11 cellular contexts compared by ENCODE assay signal in the genomic region with DNA sequence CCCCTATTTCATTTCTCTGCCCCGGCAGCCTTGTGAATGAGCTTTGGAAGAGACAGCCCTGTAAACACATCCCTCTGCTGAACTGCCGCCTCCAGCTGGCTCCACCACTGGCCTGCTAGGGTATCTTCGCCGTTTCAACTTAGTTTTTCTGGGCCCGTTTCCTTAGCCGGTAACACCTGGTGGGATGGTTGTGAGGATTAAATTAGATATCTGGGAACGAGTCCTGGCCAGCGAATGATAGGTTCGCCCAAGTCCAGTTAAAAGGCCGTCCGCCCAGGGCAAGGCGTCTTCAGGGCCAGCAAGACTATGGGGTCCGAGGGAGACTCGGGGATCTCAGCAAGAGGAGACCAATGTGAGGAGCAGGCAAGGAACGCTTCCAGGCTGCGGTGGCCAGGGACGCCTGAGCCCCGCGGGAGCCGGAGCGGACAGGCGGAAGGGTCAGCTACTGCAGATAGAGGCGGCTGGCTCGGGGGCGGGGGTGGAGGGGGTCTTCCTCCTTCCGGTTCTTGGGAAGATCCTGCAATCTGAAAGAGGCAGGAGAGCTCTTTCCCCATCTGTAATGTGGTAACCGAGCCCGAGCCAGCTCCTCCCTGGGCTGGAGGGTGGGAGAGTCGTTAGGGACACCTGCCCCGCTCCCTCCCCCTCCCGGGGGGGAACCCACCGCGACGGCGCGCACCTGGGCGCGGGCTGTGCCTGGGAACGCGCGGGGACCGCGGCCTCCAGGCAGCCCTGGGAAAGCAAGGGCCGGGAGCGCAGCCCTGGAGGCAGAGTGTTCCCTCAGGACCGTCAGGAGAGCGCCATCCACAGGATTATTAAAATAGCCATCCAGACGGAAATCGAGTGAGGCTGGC. TPM values are rescaled to one million over a fixed set of nuclear protein-coding genes. Genes with fewer than 3 reads are reported as not detected.
DNase-seq lines count a peak whose midpoint lies in the region; ATAC-seq and TF ChIP-seq lines count a peak whose summit lies in the region.
"Had no signal": no experiment of that assay in that cellular context is flagged by ENCODE, and none has a peak within 500 bp of the region (broad histone marks: within the 10 kb centered on the region; RNA-seq: fewer than 3 reads in every experiment).

No MANE protein-coding gene starts in this region.

- H3K36me3 ChIP-seq in cardiac muscle cell (no peaks in the 10 kb centered on the region), upper lobe of left lung (no peaks in the 10 kb centered on the region)
- H3K36me3 ChIP-seq: BLaER1 treated with 17β-estradiol and CSF1 and Interleukin-3, amounts not matched to agents 10 nM and 100 nM had no signal

- peak overlapping the region; percentile 4 for H3K4me3 Mint-ChIP-seq in dendritic cell treated with granulocyte-macrophage colony-stimulating factor and Interleukin-4, amounts not matched to agents 40 ng/mL and 50 ng/mL, for 4 days
- H3K4me3 Mint-ChIP-seq in memory B cell: peak overlapping the region; percentile 17
- no peak overlapping the region for H3K4me3 Mint-ChIP-seq in activated CD8-positive, alpha-beta memory T cell treated with anti-CD3 and anti-CD28 coated beads, Interleukin-2, amount 10 ng/mL, durations not matched to agents 7 days and 5 days

- TF ChIP-seq EP300 in upper lobe of left lung (IDR thresholded peaks at IDR 0.05): no peak

- H3K9me3 Mint-ChIP-seq in dendritic cell treated with granulocyte-macrophage colony-stimulating factor and Interleukin-4, amounts not matched to agents 40 ng/mL and 50 ng/mL, for 4 days: no peaks in the 10 kb centered on the region
- H3K9me3 Mint-ChIP-seq in memory B cell: no peaks in the 10 kb centered on the region
- H3K9me3 Mint-ChIP-seq in activated CD8-positive, alpha-beta memory T cell treated with anti-CD3 and anti-CD28 coated beads, Interleukin-2, amount 10 ng/mL, durations not matched to agents 7 days and 5 days (ENCODE audit: low read depth): no peaks in the 10 kb centered on the region

- H3K27me3 Mint-ChIP-seq in dendritic cell treated with granulocyte-macrophage colony-stimulating factor and Interleukin-4, amounts not matched to agents 40 ng/mL and 50 ng/mL, for 4 days: peaks cover 21% of the 10 kb centered on the region
- peaks cover 8% of the 10 kb centered on the region for H3K27me3 Mint-ChIP-seq in memory B cell
- H3K27me3 Mint-ChIP-seq in activated CD8-positive, alpha-beta memory T cell treated with anti-CD3 and anti-CD28 coated beads, Interleukin-2, amount 10 ng/mL, durations not matched to agents 7 days and 5 days: peaks cover 14% of the 10 kb centered on the region

- H3K27ac ChIP-seq in cardiac muscle cell (peak overlapping the region; percentile 38), upper lobe of left lung (no peak overlapping the region)
- H3K27ac ChIP-seq: BLaER1 treated with 17β-estradiol and CSF1 and Interleukin-3, amounts not matched to agents 10 nM and 100 nM had no signal

- ATAC-seq in Right ventricle myocardium inferior (no peak), memory B cell (ENCODE audit: low read depth) (no peak), upper lobe of left lung (ENCODE audit: low FRiP score in 2 of 2) (no peak)
- no peak for ATAC-seq in activated CD8-positive, alpha-beta memory T cell treated with anti-CD3 and anti-CD28 coated beads, Interleukin-2, amount 10 ng/mL, durations not matched to agents 7 days and 5 days

- CTCF ChIA-PET in activated CD8-positive, alpha-beta memory T cell treated with anti-CD3 and anti-CD28 coated beads, Interleukin-2, amount 10 ng/mL, durations not matched to agents 7 days and 5 days (lab: Charles Lee): no interaction called here

- no peaks in the 10 kb centered on the region for H3K36me3 Mint-ChIP-seq in dendritic cell treated with granulocyte-macrophage colony-stimulating factor and Interleukin-4, amounts not matched to agents 40 ng/mL and 50 ng/mL, for 4 days (ENCODE audit: low read depth)
- H3K36me3 Mint-ChIP-seq in memory B cell: no peaks in the 10 kb centered on the region
- no peaks in the 10 kb centered on the region for H3K36me3 Mint-ChIP-seq in activated CD8-positive, alpha-beta memory T cell treated with anti-CD3 and anti-CD28 coated beads, Interleukin-2, amount 10 ng/mL, durations not matched to agents 7 days and 5 days

- no peak for TF ChIP-seq POLR2A in upper lobe of left lung (IDR thresholded peaks at IDR 0.05)

- TF ChIP-seq CTCF in cardiac muscle cell (IDR thresholded peaks at IDR 0.05; ENCODE audit: low read depth, low read length) (peak; percentile 8), upper lobe of left lung (IDR thresholded peaks at IDR 0.05) (no peak)

- H3K4me3 ChIP-seq in cardiac muscle cell (peak overlapping the region; percentile 26), upper lobe of left lung (peak overlapping the region in 3 of 4 donors; percentile 22 to 35 (median 27))
- H3K4me3 ChIP-seq: BLaER1 treated with 17β-estradiol and CSF1 and Interleukin-3, amounts not matched to agents 10 nM and 100 nM had no signal

- H3K27ac Mint-ChIP-seq in dendritic cell treated with granulocyte-macrophage colony-stimulating factor and Interleukin-4, amounts not matched to agents 40 ng/mL and 50 ng/mL, for 4 days: no peak overlapping the region
- no peak overlapping the region for H3K27ac Mint-ChIP-seq in memory B cell
- H3K27ac Mint-ChIP-seq in activated CD8-positive, alpha-beta memory T cell treated with anti-CD3 and anti-CD28 coated beads, Interleukin-2, amount 10 ng/mL, durations not matched to agents 7 days and 5 days: no peak overlapping the region

- 17 to 27% methylated on average over 34 to 35 of the region's 49 CpGs for WGBS in upper lobe of left lung, 2 donors

- peak; percentile 25 to 49 for DNase-seq in cardiac muscle cell (ENCODE audit: low read depth in 1 of 2, low spot score in 1 of 2)
- no peak for DNase-seq in Right ventricle myocardium inferior (ENCODE audit: missing footprints)
- DNase-seq in memory B cell (ENCODE audit: low spot score in 2 of 2): no peak
- DNase-seq in upper lobe of left lung: peak in 1 of 2 donors; percentile 66
- DNase-seq in NCI-H1105 (lab: John Stamatoyannopoulos, UW): no peak
- DNase-seq in activated CD8-positive, alpha-beta memory T cell treated with anti-CD3 and anti-CD28 coated beads, Interleukin-2, amount 10 ng/mL, durations not matched to agents 7 days and 5 days: no peak
- DNase-seq in NCI-H2196 (lab: John Stamatoyannopoulos, UW; ENCODE audit: unreplicated experiment): no peak
- DNase-seq: hypothalamus, T-helper 1 cell had no signal

- intact Hi-C loops in Right ventricle myocardium inferior (cut with DNase I): no loop called here
- intact Hi-C loops in dendritic cell treated with granulocyte-macrophage colony-stimulating factor and Interleukin-4, amounts not matched to agents 40 ng/mL and 50 ng/mL, for 4 days (cut with micrococcal nuclease): no loop called here

- H3K4me1 Mint-ChIP-seq in dendritic cell treated with granulocyte-macrophage colony-stimulating factor and Interleukin-4, amounts not matched to agents 40 ng/mL and 50 ng/mL, for 4 days (ENCODE audit: low read depth): peaks cover 6% of the 10 kb centered on the region
- H3K4me1 Mint-ChIP-seq in memory B cell: peaks cover 8% of the 10 kb centered on the region
- H3K4me1 Mint-ChIP-seq in activated CD8-positive, alpha-beta memory T cell treated with anti-CD3 and anti-CD28 coated beads, Interleukin-2, amount 10 ng/mL, durations not matched to agents 7 days and 5 days: peaks cover 7% of the 10 kb centered on the region

- H3K27me3 ChIP-seq in cardiac muscle cell: no peaks in the 10 kb centered on the region
- H3K27me3 ChIP-seq in upper lobe of left lung: peaks cover 0 to 4% (median 0%) of the 10 kb centered on the region in 4 donors
- H3K27me3 ChIP-seq: BLaER1 treated with 17β-estradiol and CSF1 and Interleukin-3, amounts not matched to agents 10 nM and 100 nM had no signal

- no peaks in the 10 kb centered on the region for H3K4me1 ChIP-seq in cardiac muscle cell (ENCODE audit: low read depth)
- peaks cover 3 to 8% (median 6%) of the 10 kb centered on the region in 4 donors for H3K4me1 ChIP-seq in upper lobe of left lung

- H3K9me3 ChIP-seq in cardiac muscle cell (ENCODE audit: low read depth): no peaks in the 10 kb centered on the region
- no peaks in the 10 kb centered on the region for H3K9me3 ChIP-seq in upper lobe of left lung
- H3K9me3 ChIP-seq: BLaER1 treated with 17β-estradiol and CSF1 and Interleukin-3, amounts not matched to agents 10 nM and 100 nM had no signal

RNA-seq across cellular contexts. Expression of a gene that starts 4.5 kb away (rescaled TPM):
- not detected in 2 replicates for total RNA-seq in cardiac muscle cell
- not detected in 2 replicates for polyA plus RNA-seq in cardiac muscle cell
- not detected for total RNA-seq in Right ventricle myocardium inferior
- total RNA-seq in upper lobe of left lung: 10 to 100 TPM in 1 of 6 donors, 1 to 10 TPM in 3, not detected in 2; 3.3 to 10.7 (median 7.1) TPM
- not detected for total RNA-seq in activated CD8-positive, alpha-beta memory T cell treated with anti-CD3 and anti-CD28 coated beads, Interleukin-2, amount 10 ng/mL, durations not matched to agents 7 days and 5 days

RNA-seq across cellular contexts. Expression of a gene that starts 17.9 kb away (rescaled TPM):
- 73.0 and 78.1 TPM in 2 replicates for total RNA-seq in cardiac muscle cell
- 70.7 and 89.9 TPM in 2 replicates for polyA plus RNA-seq in cardiac muscle cell
- 22.9 TPM for total RNA-seq in Right ventricle myocardium inferior
- total RNA-seq in upper lobe of left lung: 10 to 100 TPM; 32.4 to 95.2 (median 50.3) TPM
- 10 to 100 TPM; 44.1 to 56.4 TPM for total RNA-seq in activated CD8-positive, alpha-beta memory T cell treated with anti-CD3 and anti-CD28 coated beads, Interleukin-2, amount 10 ng/mL, durations not matched to agents 7 days and 5 days

RNA-seq across cellular contexts. Expression of a gene that starts 32.0 kb away (rescaled TPM):
- total RNA-seq in cardiac muscle cell (75.6 and 85.4 TPM in 2 replicates), Right ventricle myocardium inferior (44.5 TPM), upper lobe of left lung (10 to 100 TPM; 41.7 to 81.5 (median 58.2) TPM)
- 89.5 and 121 TPM in 2 replicates for polyA plus RNA-seq in cardiac muscle cell
- total RNA-seq in activated CD8-positive, alpha-beta memory T cell treated with anti-CD3 and anti-CD28 coated beads, Interleukin-2, amount 10 ng/mL, durations not matched to agents 7 days and 5 days: 100 to 1,000 TPM in 1 of 2 experiments, 10 to 100 TPM in 1; 73.5 to 105 TPM

RNA-seq across cellular contexts. Expression of a gene that starts 49.2 kb away (rescaled TPM):
- total RNA-seq in cardiac muscle cell: 0.21 and 0.25 TPM in 2 replicates
- 0.21 and 1.3 TPM in 2 replicates for polyA plus RNA-seq in cardiac muscle cell
- 0.97 TPM for total RNA-seq in Right ventricle myocardium inferior
- 10 to 100 TPM in 1 of 6 donors, 1 to 10 TPM in 4, not detected in 1; 1.9 to 10.5 (median 8.5) TPM for total RNA-seq in upper lobe of left lung
- total RNA-seq in activated CD8-positive, alpha-beta memory T cell treated with anti-CD3 and anti-CD28 coated beads, Interleukin-2, amount 10 ng/mL, durations not matched to agents 7 days and 5 days: under 1 TPM; 0.26 to 0.70 TPM

Comparison
In these comparisons a context has a peak if more than half of its experiments do, and no peak if none do; other contexts are left out.
1. DNase-seq: peak in cardiac muscle cell (2 of 2); none in Right ventricle myocardium inferior (single experiment), memory B cell (0 of 2), NCI-H1105 (single experiment), activated CD8-positive, alpha-beta memory T cell treated with anti-CD3 and anti-CD28 coated beads, Interleukin-2, amount 10 ng/mL, durations not matched to agents 7 days and 5 days (single experiment) and NCI-H2196 (single experiment).